Comparison of ENCODE assay signal across 1 cellular context in genomic region chr1:201346337-201346939, GRCh38.
TF ChIP-seq lines count a peak whose summit lies in the region.

No MANE protein-coding gene starts in this region.

TF ChIP-seq in K562, 482 proteins besides CTCF, POLR2A, EP300 and RAD21 (continued from another document):
- TF ChIP-seq ERF (CRISPR knock-in tag; IDR thresholded peaks at IDR 0.05), result no peak
- TF ChIP-seq TEAD4 (IDR thresholded peaks at IDR 0.05; ENCODE audit: low read length), result peak; percentile 83
- TF ChIP-seq TEAD4 (CRISPR knock-in tag; IDR thresholded peaks at IDR 0.05; ENCODE audit: borderline replicate concordance), result no peak; the same call in 1 of the 2 replicates
- TF ChIP-seq BRD4 (IDR thresholded peaks at IDR 0.05), result no peak
- TF ChIP-seq ZNF79 (CRISPR knock-in tag; IDR thresholded peaks at IDR 0.05; ENCODE audit: low read depth), result no peak
- TF ChIP-seq DIDO1 (tag; IDR thresholded peaks at IDR 0.05; ENCODE audit: low read depth), result no peak
- TF ChIP-seq ZNF408 (CRISPR knock-in tag; IDR thresholded peaks at IDR 0.05; ENCODE audit: low read depth), result no peak
- TF ChIP-seq SNIP1 (IDR thresholded peaks at IDR 0.05; ENCODE audit: low read depth), result no peak
- TF ChIP-seq ZNF277 (CRISPR knock-in tag; IDR thresholded peaks at IDR 0.05; ENCODE audit: borderline replicate concordance), result no peak
- TF ChIP-seq ZNF699 (CRISPR knock-in tag; IDR thresholded peaks at IDR 0.05; ENCODE audit: insufficient replicate concordance), result no peak
- peak; percentile 84 to 93; a peak in 3 of 4 replicates for TF ChIP-seq TEAD1 (CRISPR knock-in tag; IDR thresholded peaks at IDR 0.05)
- TF ChIP-seq SMC3 (conservative IDR thresholded peaks at IDR 0.05; ENCODE audit: insufficient read depth, low read depth, low read length), result 0 out of 2 replicates have a peak, but pooled peaks have one; percentile 17
- TF ChIP-seq GABPB2 (CRISPR knock-in tag; conservative IDR thresholded peaks at IDR 0.05), result no peak
